In genomic region chr1:50979964-50980363, GRCh38 we compare ENCODE assay signal across 14 cellular contexts. TPM values are rescaled to one million over a fixed set of nuclear protein-coding genes. Genes with fewer than 3 reads are reported as not detected.
DNase-seq lines count a peak whose midpoint lies in the region; ATAC-seq and TF ChIP-seq lines count a peak whose summit lies in the region.
"Had no signal": no experiment of that assay in that cellular context is flagged by ENCODE, and none has a peak within 500 bp of the region (broad histone marks: within the 10 kb centered on the region; RNA-seq: fewer than 3 reads in every experiment).

No MANE protein-coding gene starts in this region.

- TF ChIP-seq CTCF in PC-3 (conservative IDR thresholded peaks at IDR 0.05; ENCODE audit: low read depth, low read length): no peak
- TF ChIP-seq CTCF in GM10266 (IDR thresholded peaks at IDR 0.05; ENCODE audit: control insufficient read depth, insufficient read depth, low read depth, missing control alignments): no peak

- no peaks in the 10 kb centered on the region for H3F3A ChIP-seq in PC-3 (ENCODE audit: low read length, unreplicated experiment)

- peak overlapping the region in 3 of 7 donors; percentile 11 to 69 (median 48) for H3K4me3 Mint-ChIP-seq in CD8-positive, alpha-beta memory T cell
- no peak overlapping the region for H3K4me3 Mint-ChIP-seq in T-cell
- H3K4me3 Mint-ChIP-seq: stimulated activated memory B cell treated with anti-CD40 and anti-IgM and Interleukin-4, amounts not matched to agents 10 μg/mL and 1 μg/mL and 100 μg/mL, for 72 hours had no signal

- no peaks in the 10 kb centered on the region for H3K9me3 Mint-ChIP-seq in CD8-positive, alpha-beta memory T cell
- no peaks in the 10 kb centered on the region for H3K9me3 Mint-ChIP-seq in T-cell
- H3K9me3 Mint-ChIP-seq: activated naive CD8-positive, alpha-beta T cell treated with anti-CD3 and anti-CD28 coated beads for 36 hours; nephron; stimulated activated memory B cell treated with anti-CD40 and anti-IgM and Interleukin-4, amounts not matched to agents 10 μg/mL and 1 μg/mL and 100 μg/mL, for 72 hours had no signal

- H3K27me3 Mint-ChIP-seq in CD8-positive, alpha-beta memory T cell: peaks cover 1 to 25% of the 10 kb centered on the region in 2 donors
- peaks cover 0 to 22% of the 10 kb centered on the region in 2 donors for H3K27me3 Mint-ChIP-seq in T-cell

- POLR2A ChIA-PET in CD8-positive, alpha-beta memory T cell (lab: Charles Lee): interaction anchor here (3.8 kb wide), 1 partner anchor 11 kb away, joined by 24 read pairs; the partner anchor contains the start of gene CDKN2C
- POLR2A ChIA-PET in PC-3 (lab: Charles Lee; ENCODE audit: unreplicated experiment) (no interaction called here), T-cell (lab: Charles Lee) (no interaction called here)

- H3K79me2 ChIP-seq in ACC112 (ENCODE audit: control insufficient read depth, insufficient read depth, low read length, unreplicated experiment) (peaks cover 10% of the 10 kb centered on the region), PC-3 (ENCODE audit: low read length) (peaks cover 69% of the 10 kb centered on the region)

- no peak overlapping the region for H3K27ac ChIP-seq in ACC112 (ENCODE audit: low read depth, low read length)
- H3K27ac ChIP-seq in CD8-positive, alpha-beta memory T cell (ENCODE audit: low read depth, low read length): peak overlapping the region; percentile 66
- no peak overlapping the region for H3K27ac ChIP-seq in PC-3 (ENCODE audit: low read length)
- H3K27ac ChIP-seq in muscle layer of duodenum (ENCODE audit: low read length): peak overlapping the region; percentile 86
- H3K27ac ChIP-seq: foreskin keratinocyte had no signal

- peaks cover 0 to 8% (median 0%) of the 10 kb centered on the region in 3 donors for H3K36me3 Mint-ChIP-seq in CD8-positive, alpha-beta memory T cell
- H3K36me3 Mint-ChIP-seq in T-cell: no peaks in the 10 kb centered on the region
- H3K36me3 Mint-ChIP-seq: activated naive CD8-positive, alpha-beta T cell treated with anti-CD3 and anti-CD28 coated beads for 36 hours; stimulated activated memory B cell treated with anti-CD40 and anti-IgM and Interleukin-4, amounts not matched to agents 10 μg/mL and 1 μg/mL and 100 μg/mL, for 72 hours had no signal

- H3K4me3 ChIP-seq in ACC112 (ENCODE audit: low read depth, low read length) (peak overlapping the region; percentile 40), PC-3 (ENCODE audit: low read length) (peak overlapping the region; percentile 85; the same call in 1 of the 2 replicates), muscle layer of duodenum (ENCODE audit: low read depth in 1 of 2, low read length in 2 of 2) (no peak overlapping the region)
- H3K4me3 ChIP-seq in CD8-positive, alpha-beta memory T cell (ENCODE audit: low read length): no peak overlapping the region

- no peaks in the 10 kb centered on the region for H3K9me3 ChIP-seq in CD8-positive, alpha-beta memory T cell (ENCODE audit: low read length)
- no peaks in the 10 kb centered on the region for H3K9me3 ChIP-seq in PC-3 (ENCODE audit: low read length)
- no peaks in the 10 kb centered on the region for H3K9me3 ChIP-seq in muscle layer of duodenum (ENCODE audit: control insufficient read depth in 1 of 2, low read length in 2 of 2)

- no peak overlapping the region for H3K27ac Mint-ChIP-seq in CD8-positive, alpha-beta memory T cell
- H3K27ac Mint-ChIP-seq in T-cell: no peak overlapping the region
- H3K27ac Mint-ChIP-seq: activated naive CD8-positive, alpha-beta T cell treated with anti-CD3 and anti-CD28 coated beads for 36 hours; nephron; stimulated activated memory B cell treated with anti-CD40 and anti-IgM and Interleukin-4, amounts not matched to agents 10 μg/mL and 1 μg/mL and 100 μg/mL, for 72 hours had no signal

- H3K4me1 Mint-ChIP-seq in CD8-positive, alpha-beta memory T cell: peaks cover 25 to 27% (median 26%) of the 10 kb centered on the region in 3 donors
- peaks cover 20 to 29% (median 22%) of the 10 kb centered on the region in 3 donors for H3K4me1 Mint-ChIP-seq in T-cell

- H3K4me1 ChIP-seq in ACC112 (ENCODE audit: control insufficient read depth, insufficient read depth, low read length, unreplicated experiment): peaks cover 14% of the 10 kb centered on the region
- peaks cover 14% of the 10 kb centered on the region for H3K4me1 ChIP-seq in CD8-positive, alpha-beta memory T cell (ENCODE audit: insufficient read depth, low read length)
- peaks cover 27% of the 10 kb centered on the region for H3K4me1 ChIP-seq in PC-3 (ENCODE audit: insufficient read depth, low read length)
- peaks cover 0 to 3% of the 10 kb centered on the region in 2 donors for H3K4me1 ChIP-seq in muscle layer of duodenum (ENCODE audit: control insufficient read depth in 1 of 2, insufficient read depth in 2 of 2, low read length in 2 of 2)
- H3K4me1 ChIP-seq: foreskin keratinocyte had no signal

- CTCF ChIA-PET in CD8-positive, alpha-beta memory T cell (lab: Charles Lee): no interaction called here
- CTCF ChIA-PET in PC-3 (lab: Charles Lee): no interaction called here
- CTCF ChIA-PET in T-cell (lab: Charles Lee): interaction anchor here in 1 of 2 donors (3.6 kb wide), 1 partner anchor 10 kb away, joined by 18 read pairs; the partner anchor contains the start of gene CDKN2C

- DNase-seq in CD8-positive, alpha-beta memory T cell: no peak
- DNase-seq in PC-3 (no peak), T-cell (no peak), SHP77 (lab: John Stamatoyannopoulos, UW) (no peak), GM10266 (ENCODE audit: extremely low spot score) (no peak)
- DNase-seq: activated naive CD8-positive, alpha-beta T cell treated with anti-CD3 and anti-CD28 coated beads for 36 hours; dermis blood vessel endothelial cell; foreskin keratinocyte; Karpas-422; NK-92 treated with Interleukin-12 subunit alpha and Interleukin-12 subunit beta, amount 100 ng/mL, for 24 hours had no signal

- no TSS peak for BruUV-seq in PC-3 (replicated peaks; lab: Mats Ljungman, UMichigan)

- H3K27me3 ChIP-seq in ACC112 (ENCODE audit: insufficient read depth, low read length) (no peaks in the 10 kb centered on the region), PC-3 (ENCODE audit: low read length) (no peaks in the 10 kb centered on the region), muscle layer of duodenum (ENCODE audit: low read depth, low read length) (peaks cover 8% of the 10 kb centered on the region)
- H3K27me3 ChIP-seq in CD8-positive, alpha-beta memory T cell (ENCODE audit: insufficient read depth, low read length, poor library complexity, severe bottlenecking): no peaks in the 10 kb centered on the region

- no peaks in the 10 kb centered on the region for H4K20me1 ChIP-seq in PC-3 (ENCODE audit: low read length)

- H3K9me2 ChIP-seq in PC-3 (replicated peaks; ENCODE audit: low read length): no peaks in the 10 kb centered on the region

- intact Hi-C loops in PC-3 (cut with micrococcal nuclease): loop anchor here (2.0 kb wide), 1 partner anchor 209 kb away; no protein-coding TSS in a partner anchor

- H3K9ac ChIP-seq in PC-3 (ENCODE audit: low read length): peak overlapping the region; percentile 87; the same call in 1 of the 2 replicates

- ATAC-seq in PC-3 (no peak), T-cell (replicated peaks in 1 of 4) (no peak)
- ATAC-seq: foreskin keratinocyte; stimulated activated memory B cell treated with anti-CD40 and anti-IgM and Interleukin-4, amounts not matched to agents 10 μg/mL and 1 μg/mL and 100 μg/mL, for 72 hours had no signal

- H3K4me2 ChIP-seq in PC-3 (ENCODE audit: low read length): peak overlapping the region; percentile 84

- H3K36me3 ChIP-seq in ACC112 (ENCODE audit: insufficient read depth, low read length) (no peaks in the 10 kb centered on the region), PC-3 (ENCODE audit: low read depth, low read length) (no peaks in the 10 kb centered on the region), muscle layer of duodenum (ENCODE audit: control insufficient read depth in 1 of 2, insufficient read depth in 2 of 2, low read length in 2 of 2) (no peaks in the 10 kb centered on the region)
- no peaks in the 10 kb centered on the region for H3K36me3 ChIP-seq in CD8-positive, alpha-beta memory T cell (ENCODE audit: insufficient read depth, low read length)

- H2AFZ ChIP-seq in ACC112 (ENCODE audit: low read length, unreplicated experiment) (peak overlapping the region; percentile 17), PC-3 (ENCODE audit: low read length) (peak overlapping the region; percentile 85; the same call in 1 of the 2 replicates)

RNA-seq across cellular contexts. Expression of gene CDKN2C, which starts 9.9 kb away (rescaled TPM):
- total RNA-seq in CD8-positive, alpha-beta memory T cell: 1 to 10 TPM; 6.5 to 6.6 TPM
- polyA plus RNA-seq in CD8-positive, alpha-beta memory T cell: 9.9 TPM
- 49.2 and 60.0 TPM in 2 replicates for total RNA-seq in PC-3 (2014; rRNA removed)
- 1 to 10 TPM; 3.2 to 7.1 (median 5.0) TPM for total RNA-seq in T-cell

RNA-seq across cellular contexts. Expression of gene FAF1, which starts 19.9 kb away (rescaled TPM):
- 10 to 100 TPM; 78.2 to 87.1 TPM for total RNA-seq in CD8-positive, alpha-beta memory T cell
- 66.4 TPM for polyA plus RNA-seq in CD8-positive, alpha-beta memory T cell
- total RNA-seq in PC-3 (2014; rRNA removed) (12.7 and 14.7 TPM in 2 replicates), T-cell (10 to 100 TPM; 34.6 to 57.8 (median 35.5) TPM)

Comparison
In these comparisons a context has a peak if more than half of its experiments do, and no peak if none do; other contexts are left out.
1. H3K27ac ChIP-seq: peak in CD8-positive, alpha-beta memory T cell (single experiment) and muscle layer of duodenum (single experiment); none in ACC112 (single experiment) and PC-3 (single experiment).
2. H3K4me3 ChIP-seq: peak in ACC112 (single experiment) and PC-3 (single experiment); none in CD8-positive, alpha-beta memory T cell (single experiment) and muscle layer of duodenum (0 of 2).